ENCODE assay signal across 6 cellular contexts in the genomic region with DNA sequence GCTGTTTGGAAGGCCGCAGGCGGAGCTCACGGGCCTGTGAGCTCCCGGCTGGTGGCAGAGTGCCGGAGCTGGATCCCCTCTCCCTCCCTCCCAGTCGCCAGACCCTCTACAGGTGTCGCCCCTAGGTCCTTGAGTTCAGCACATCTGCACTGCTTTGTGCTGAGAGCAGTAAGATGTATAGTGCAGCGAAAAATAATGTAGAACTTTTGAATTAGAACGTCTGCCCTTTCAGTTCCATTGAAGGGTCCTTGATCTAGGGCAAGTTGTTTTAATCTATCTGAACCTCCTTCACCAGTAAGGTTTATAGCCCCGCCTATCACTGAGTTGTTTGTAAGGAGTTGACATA. TPM values are rescaled to one million over a fixed set of nuclear protein-coding genes. Genes with fewer than 3 reads are reported as not detected.
DNase-seq lines count a peak whose midpoint lies in the region; ATAC-seq and TF ChIP-seq lines count a peak whose summit lies in the region.

No MANE protein-coding gene starts in this region.

- H3K9me3 ChIP-seq in gastroesophageal sphincter (no peaks in the 10 kb centered on the region), thoracic aorta (no peaks in the 10 kb centered on the region)

- H3K27ac ChIP-seq in gastroesophageal sphincter (peak overlapping the region; percentile 82 to 89 (median 86)), thoracic aorta (peak overlapping the region; percentile 78 to 82)

- peaks cover 0 to 42% of the 10 kb centered on the region in 2 donors for H3K36me3 ChIP-seq in gastroesophageal sphincter
- peaks cover 10% of the 10 kb centered on the region for H3K36me3 ChIP-seq in thoracic aorta

- peaks cover 29% of the 10 kb centered on the region for H3K4me1 Mint-ChIP-seq in activated CD4-positive, alpha-beta T cell treated with anti-CD3 and anti-CD28 coated beads, Interleukin-2, amount 10 ng/mL, durations not matched to agents 24 days and 14 days

- TF ChIP-seq POLR2A in gastroesophageal sphincter (IDR thresholded peaks at IDR 0.05): no peak

- H3K27me3 ChIP-seq in gastroesophageal sphincter (no peaks in the 10 kb centered on the region), thoracic aorta (replicated peaks; ENCODE audit: insufficient read depth) (no peaks in the 10 kb centered on the region)

- H3K4me1 ChIP-seq in gastroesophageal sphincter: peaks cover 7 to 29% (median 15%) of the 10 kb centered on the region in 3 donors
- H3K4me1 ChIP-seq in thoracic aorta (ENCODE audit: control insufficient read depth in 1 of 2, low read depth in 2 of 2): peaks cover 13 to 33% of the 10 kb centered on the region in 2 donors

- TF ChIP-seq CTCF in gastroesophageal sphincter (IDR thresholded peaks at IDR 0.05) (no peak), thoracic aorta (IDR thresholded peaks at IDR 0.05) (no peak)

- peak overlapping the region; percentile 96 for H3K4me3 Mint-ChIP-seq in activated CD4-positive, alpha-beta T cell treated with anti-CD3 and anti-CD28 coated beads, Interleukin-2, amount 10 ng/mL, durations not matched to agents 24 days and 14 days

- ATAC-seq in gastroesophageal sphincter (peak; percentile 71), thoracic aorta (ENCODE audit: insufficient number of reproducible peaks, low FRiP score, low read depth) (peak; percentile 36)

- peaks cover 34% of the 10 kb centered on the region for H3K36me3 Mint-ChIP-seq in activated CD4-positive, alpha-beta T cell treated with anti-CD3 and anti-CD28 coated beads, Interleukin-2, amount 10 ng/mL, durations not matched to agents 24 days and 14 days (ENCODE audit: low read depth)

- intact Hi-C loops in activated CD4-positive, alpha-beta T cell treated with anti-CD3 and anti-CD28 coated beads, Interleukin-2, amount 10 ng/mL, durations not matched to agents 24 days and 14 days (cut with micrococcal nuclease): loop anchor here (5.0 kb wide), 2 partner anchors 367 to 832 kb away; a partner anchor contains a TSS

- H3K27ac Mint-ChIP-seq in activated CD4-positive, alpha-beta T cell treated with anti-CD3 and anti-CD28 coated beads, Interleukin-2, amount 10 ng/mL, durations not matched to agents 24 days and 14 days: peak overlapping the region; percentile 95

- no peak for TF ChIP-seq EP300 in gastroesophageal sphincter (IDR thresholded peaks at IDR 0.05)

- no peaks in the 10 kb centered on the region for H3K9me3 Mint-ChIP-seq in activated CD4-positive, alpha-beta T cell treated with anti-CD3 and anti-CD28 coated beads, Interleukin-2, amount 10 ng/mL, durations not matched to agents 24 days and 14 days

- H3K4me3 ChIP-seq in gastroesophageal sphincter (peak overlapping the region; percentile 77 to 88), thoracic aorta (peak overlapping the region; percentile 97)

- WGBS in gastroesophageal sphincter (ENCODE audit: low coverage in 1 of 2), 2 donors: 0% methylated on average over 2 to 4 of the region's 10 CpGs

- no peaks in the 10 kb centered on the region for H3K27me3 Mint-ChIP-seq in activated CD4-positive, alpha-beta T cell treated with anti-CD3 and anti-CD28 coated beads, Interleukin-2, amount 10 ng/mL, durations not matched to agents 24 days and 14 days

- DNase-seq in activated CD4-positive, alpha-beta T cell treated with anti-CD3 and anti-CD28 coated beads, Interleukin-2, amount 10 ng/mL, durations not matched to agents 24 days and 14 days: no peak
- no peak for DNase-seq in activated CD4-positive, alpha-beta T cell treated with anti-CD3 and anti-CD28 coated beads, Interleukin-2, amount 50 U/mL, for 1 hour
- DNase-seq in NCI-H774 (lab: John Stamatoyannopoulos, UW) (peak; percentile 57), thoracic aorta (ENCODE audit: low spot score) (no peak), amniotic stem cell (lab: John Stamatoyannopoulos, UW) (no peak)

RNA-seq across cellular contexts. Expression of a gene that starts 0.4 kb away (rescaled TPM):
- 18.4 and 22.6 TPM in 2 replicates for total RNA-seq in activated CD4-positive, alpha-beta T cell treated with anti-CD3 and anti-CD28 coated beads, Interleukin-2, amount 10 ng/mL, durations not matched to agents 24 days and 14 days
- total RNA-seq in gastroesophageal sphincter (10 to 100 TPM; 12.5 to 22.8 (median 16.9) TPM), thoracic aorta (10 to 100 TPM; 18.8 to 20.8 TPM)

RNA-seq across cellular contexts. Expression of a gene that starts 0.5 kb away (rescaled TPM):
- total RNA-seq in activated CD4-positive, alpha-beta T cell treated with anti-CD3 and anti-CD28 coated beads, Interleukin-2, amount 10 ng/mL, durations not matched to agents 24 days and 14 days: 45.4 and 46.5 TPM in 2 replicates
- total RNA-seq in gastroesophageal sphincter: 10 to 100 TPM; 13.8 to 15.9 (median 14.5) TPM
- total RNA-seq in thoracic aorta: 10 to 100 TPM in 1 of 2 donors, 1 to 10 TPM in 1; 7.9 to 12.6 TPM

RNA-seq across cellular contexts. Expression of a gene that starts 18.1 kb away (rescaled TPM):
- not detected in 2 replicates for total RNA-seq in activated CD4-positive, alpha-beta T cell treated with anti-CD3 and anti-CD28 coated beads, Interleukin-2, amount 10 ng/mL, durations not matched to agents 24 days and 14 days
- total RNA-seq in gastroesophageal sphincter: not detected
- total RNA-seq in thoracic aorta: not detected

RNA-seq across cellular contexts. Expression of a gene that starts 49.5 kb away (rescaled TPM):
- total RNA-seq in activated CD4-positive, alpha-beta T cell treated with anti-CD3 and anti-CD28 coated beads, Interleukin-2, amount 10 ng/mL, durations not matched to agents 24 days and 14 days: 8.3 and 8.8 TPM in 2 replicates
- total RNA-seq in gastroesophageal sphincter: 1 to 10 TPM; 5.2 to 7.8 (median 7.6) TPM
- total RNA-seq in thoracic aorta: 10 to 100 TPM; 14.1 to 23.4 TPM
